ENCODE assay signal across 1 cellular context in the genomic region with DNA sequence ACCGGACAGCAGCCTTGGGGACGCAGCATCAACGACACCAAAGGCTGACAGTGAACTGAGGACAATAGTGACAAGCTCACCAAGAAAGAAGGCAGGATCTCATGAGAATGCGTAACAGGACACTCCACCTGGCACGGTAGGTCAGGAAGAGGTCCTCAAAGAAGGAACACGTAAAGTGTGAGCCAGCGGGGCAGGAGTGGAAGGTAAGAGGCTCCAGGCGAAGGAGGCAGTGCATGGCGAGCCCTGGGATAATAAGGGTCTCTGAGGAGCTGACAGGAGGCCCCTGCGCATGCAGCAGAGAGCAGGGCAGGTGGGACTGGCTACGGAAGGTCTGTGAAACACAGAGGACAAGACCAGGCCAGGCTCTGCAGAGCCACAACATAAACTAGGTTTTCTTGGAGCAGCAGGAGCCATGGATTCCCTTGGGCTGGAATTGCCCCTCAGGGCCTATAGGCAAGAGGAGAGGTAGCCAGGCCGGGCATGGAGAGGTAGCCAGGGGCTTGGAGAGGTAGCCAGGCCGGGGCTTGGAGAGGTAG.
TF ChIP-seq lines count a peak whose summit lies in the region.

No MANE protein-coding gene starts in this region.

TF ChIP-seq in HepG2, 621 proteins besides CTCF, POLR2A, EP300 and RAD21 (continued from another document):
- TF ChIP-seq, protein P1, sequence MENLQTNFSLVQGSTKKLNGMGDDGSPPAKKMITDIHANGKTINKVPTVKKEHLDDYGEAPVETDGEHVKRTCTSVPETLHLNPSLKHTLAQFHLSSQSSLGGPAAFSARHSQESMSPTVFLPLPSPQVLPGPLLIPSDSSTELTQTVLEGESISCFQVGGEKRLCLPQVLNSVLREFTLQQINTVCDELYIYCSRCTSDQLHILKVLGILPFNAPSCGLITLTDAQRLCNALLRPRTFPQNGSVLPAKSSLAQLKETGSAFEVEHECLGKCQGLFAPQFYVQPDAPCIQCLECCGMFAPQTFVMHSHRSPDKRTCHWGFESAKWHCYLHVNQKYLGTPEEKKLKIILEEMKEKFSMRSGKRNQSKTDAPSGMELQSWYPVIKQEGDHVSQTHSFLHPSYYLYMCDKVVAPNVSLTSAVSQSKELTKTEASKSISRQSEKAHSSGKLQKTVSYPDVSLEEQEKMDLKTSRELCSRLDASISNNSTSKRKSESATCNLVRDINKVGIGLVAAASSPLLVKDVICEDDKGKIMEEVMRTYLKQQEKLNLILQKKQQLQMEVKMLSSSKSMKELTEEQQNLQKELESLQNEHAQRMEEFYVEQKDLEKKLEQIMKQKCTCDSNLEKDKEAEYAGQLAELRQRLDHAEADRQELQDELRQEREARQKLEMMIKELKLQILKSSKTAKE (CRISPR knock-in tag; IDR thresholded peaks at IDR 0.05; ENCODE audit: borderline replicate concordance) = no peak
